Comparison of ENCODE assay signal across 8 cellular contexts in genomic region chr3:50652709-50653108, GRCh38. TPM values are rescaled to one million over a fixed set of nuclear protein-coding genes. Genes with fewer than 3 reads are reported as not detected.
DNase-seq lines count a peak whose midpoint lies in the region; ATAC-seq, FAIRE-seq and TF ChIP-seq lines count a peak whose summit lies in the region.

No MANE protein-coding gene starts in this region.

- no peaks in the 10 kb centered on the region for H3K27me3 ChIP-seq in A673 (replicated peaks; ENCODE audit: insufficient read depth, low read depth, low read length, poor library complexity)
- H3K27me3 ChIP-seq in WERI-Rb-1 (ENCODE audit: insufficient read depth, low read depth, severe bottlenecking), result no peaks in the 10 kb centered on the region
- no peaks in the 10 kb centered on the region for H3K27me3 ChIP-seq in bronchial epithelial cell (ENCODE audit: control insufficient read depth, insufficient read depth, low read length)

- H3K9me3 ChIP-seq in A673 (ENCODE audit: low read depth, low read length, poor library complexity, severe bottlenecking), result no peaks in the 10 kb centered on the region
- no peaks in the 10 kb centered on the region for H3K9me3 ChIP-seq in WERI-Rb-1 (ENCODE audit: severe bottlenecking)

- POLR2A ChIA-PET in A673 (lab: Charles Lee; ENCODE audit: low non-redundant PET) (no interaction called here), HEK293T (lab: Yijun Ruan, JAX) (interaction anchor here (0.6 to 2.2 kb wide), 5 partner anchors 18 to 83 kb away, joined by 3 to 12 read pairs (median 3); partner anchors contain the start of genes HEMK1 and MAPKAPK3)

- no peak overlapping the region for H3K27ac ChIP-seq in A673 (ENCODE audit: low read depth, low read length, poor library complexity, severe bottlenecking)
- no peak overlapping the region for H3K27ac ChIP-seq in WERI-Rb-1

- FAIRE-seq in bronchial epithelial cell (lab: Jason Lieb, UNC), result peak; percentile 83

- intact Hi-C loops in A673 (cut with micrococcal nuclease; ENCODE audit: unreplicated experiment), result no loop called here

- H3K27me3 Mint-ChIP-seq in naive B cell, result peaks cover 0 to 5% (median 0%) of the 10 kb centered on the region in 3 donors

- DNase-seq in A673 (ENCODE audit: low spot score) (no peak), HEK293T (ENCODE audit: extremely low spot score) (peak; percentile 31), WERI-Rb-1 (peak; percentile 64), bronchial epithelial cell (ENCODE audit: low read depth) (peak; percentile 44), naive B cell (peak; percentile 36), NCI-H187 treated with DMSO at 0.1 percent for 48 hours (lab: John Stamatoyannopoulos, UW) (no peak)

- TF ChIP-seq CTCF in A673 (conservative IDR thresholded peaks at IDR 0.05; ENCODE audit: low read depth, low read length) (0 out of 2 replicates have a peak, but pooled peaks have one; percentile 15), WERI-Rb-1 (IDR thresholded peaks at IDR 0.05; ENCODE audit: low read depth, low read length) (peak; percentile 64), bronchial epithelial cell (IDR thresholded peaks at IDR 0.05; ENCODE audit: insufficient read depth, low read length, severe bottlenecking) (peak; percentile 66)

- BruUV-seq in A673 (replicated peaks; lab: Mats Ljungman, UMichigan), result no TSS peak

- H3K36me3 Mint-ChIP-seq in naive B cell, result no peaks in the 10 kb centered on the region

- H3K4me3 ChIP-seq in A673 (ENCODE audit: low read depth, low read length, poor library complexity, severe bottlenecking), result no peak overlapping the region
- H3K4me3 ChIP-seq in WERI-Rb-1 (ENCODE audit: low read depth, low read length), result no peak overlapping the region
- H3K4me3 ChIP-seq in bronchial epithelial cell (ENCODE audit: low read depth, low read length), result no peak overlapping the region

- peak overlapping the region in 1 of 6 donors; percentile 34 for H3K27ac Mint-ChIP-seq in naive B cell

- no peaks in the 10 kb centered on the region for H3K4me1 ChIP-seq in A673 (ENCODE audit: insufficient read depth, low read length, poor library complexity, severe bottlenecking)

- no peaks in the 10 kb centered on the region for H3K9me3 Mint-ChIP-seq in naive B cell

- no peaks in the 10 kb centered on the region for H3K4me1 Mint-ChIP-seq in naive B cell

- ATAC-seq in naive B cell (ENCODE audit: low read depth in 2 of 2), result peak; percentile 48 to 70
- ATAC-seq in HG02973 (IDR thresholded peaks at IDR 0.05; ENCODE audit: unreplicated experiment), result no peak
- no peak for ATAC-seq in GM18517 (IDR thresholded peaks at IDR 0.05; ENCODE audit: unreplicated experiment)

- no peaks in the 10 kb centered on the region for H3K36me3 ChIP-seq in A673 (ENCODE audit: insufficient read depth, low read length, poor library complexity, severe bottlenecking)
- H3K36me3 ChIP-seq in WERI-Rb-1, result no peaks in the 10 kb centered on the region; the same call in 1 of the 2 replicates
- peaks cover 2% of the 10 kb centered on the region for H3K36me3 ChIP-seq in bronchial epithelial cell (ENCODE audit: control insufficient read depth, insufficient read depth, low read length)

- CTCF ChIA-PET in A673 (lab: Charles Lee) (no interaction called here), HEK293T (lab: Yijun Ruan, JAX) (interaction anchor here (0.6 to 4.5 kb wide), 11 partner anchors 10 to 191 kb away, joined by 3 to 37 read pairs (median 4); partner anchors contain the start of gene MAPKAPK3)

- no peak overlapping the region for H3K4me3 Mint-ChIP-seq in naive B cell

TF ChIP-seq in HEK293T, 16 proteins besides CTCF, POLR2A, EP300 and RAD21:
- no peak for TF ChIP-seq CTBP1 (IDR thresholded peaks at IDR 0.05; ENCODE audit: borderline replicate concordance)

RNA-seq across cellular contexts. Expression of gene DOCK3, which starts 22.0 kb away (rescaled TPM):
- total RNA-seq in A673 (2021) (0.47 and 0.59 TPM in 2 replicates), bronchial epithelial cell (under 0.01 and 0.26 TPM in 2 replicates)
- polyA plus RNA-seq in naive B cell (ENCODE audit: low read depth in 6 of 6), result under 1 TPM in 3 of 6 donors, not detected in 3; 0.03 to 0.04 (median 0.04) TPM

RNA-seq across cellular contexts. Expression of gene MAPKAPK3, which starts 35.8 kb away (rescaled TPM):
- total RNA-seq in A673 (2021) (15.8 and 17.3 TPM in 2 replicates), bronchial epithelial cell (42.9 and 47.1 TPM in 2 replicates)
- 10 to 100 TPM; 14.6 to 26.8 (median 19.3) TPM for polyA plus RNA-seq in naive B cell (ENCODE audit: low read depth in 6 of 6)

RNA-seq across cellular contexts. Expression of gene CISH, which starts 41.1 kb away (rescaled TPM):
- total RNA-seq in A673 (2021), result 0.86 and 1.6 TPM in 2 replicates
- 0.26 and 0.77 TPM in 2 replicates for total RNA-seq in bronchial epithelial cell
- 1 to 10 TPM in 1 of 6 donors, under 1 TPM in 3, not detected in 2; 0.34 to 1.3 (median 0.76) TPM for polyA plus RNA-seq in naive B cell (ENCODE audit: low read depth in 6 of 6)

Comparison
In these comparisons a context has a peak if more than half of its experiments do, and no peak if none do; other contexts are left out.
1. DNase-seq: peak in HEK293T (single experiment), WERI-Rb-1 (single experiment), bronchial epithelial cell (single experiment) and naive B cell (single experiment); none in A673 (single experiment) and NCI-H187 treated with DMSO at 0.1 percent for 48 hours (single experiment).
2. CTCF ChIP-seq: peak in every context shown above with its lines; median percentile 66 in bronchial epithelial cell; 64 in WERI-Rb-1; 15 in A673.
3. ATAC-seq: peak in naive B cell (2 of 2); none in HG02973 (single experiment) and GM18517 (single experiment).